1 cellular context compared by ENCODE assay signal in the genomic region with DNA sequence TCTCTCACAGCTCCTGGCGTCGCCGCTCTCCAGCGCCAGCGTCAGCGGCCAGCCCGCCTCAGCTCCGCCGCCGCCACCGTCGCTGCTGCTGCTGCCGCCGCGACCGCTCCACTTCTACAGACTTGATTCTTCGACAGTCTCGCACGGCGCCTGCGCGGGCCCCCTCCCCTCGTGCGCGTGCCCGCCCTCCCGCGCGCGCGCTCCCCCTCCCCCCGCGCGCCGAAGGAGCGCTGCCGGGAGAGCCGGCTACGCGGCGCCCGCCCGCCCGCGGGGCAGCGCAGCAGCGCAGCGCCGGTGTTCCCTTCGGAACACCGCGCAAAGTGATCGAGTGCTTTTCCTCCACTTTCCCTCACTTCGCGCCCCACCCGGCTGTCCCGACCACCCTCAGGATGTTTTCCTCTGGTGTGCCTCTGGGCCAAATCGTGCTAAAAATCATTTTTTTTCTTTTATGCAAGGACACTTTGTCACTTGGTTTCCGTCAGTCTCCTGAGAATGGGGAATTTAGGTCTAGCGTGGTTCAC.
TF ChIP-seq lines count a peak whose summit lies in the region.

TSS of gene IRF2BP2 (minus strand) at position 118 of the 521 bp plus-strand sequence. CDS start 684 bp downstream, outside the sequence.

TF ChIP-seq in GM12878, 131 proteins besides CTCF, POLR2A, EP300 and RAD21 (continued from another document):
- TF ChIP-seq MTA2 (IDR thresholded peaks at IDR 0.05; ENCODE audit: low read depth): no peak
- TF ChIP-seq HDAC6 (IDR thresholded peaks at IDR 0.05; ENCODE audit: unreplicated experiment): peak; percentile 24
- TF ChIP-seq ZNF274 (IDR thresholded peaks at IDR 0.05; ENCODE audit: insufficient read depth, insufficient read length): no peak
- TF ChIP-seq TCF7 (IDR thresholded peaks at IDR 0.05; ENCODE audit: borderline replicate concordance): no peak
- 0 out of 2 replicates have a peak, but pooled peaks have one; percentile 12 for TF ChIP-seq ZBTB33 (IDR thresholded peaks at IDR 0.05)
- peak; percentile 90 for TF ChIP-seq TAF1 (IDR thresholded peaks at IDR 0.05; ENCODE audit: borderline replicate concordance, low read depth, low read length)
- TF ChIP-seq SMAD1 (IDR thresholded peaks at IDR 0.05; ENCODE audit: low read depth, partially characterized antibody): no peak
- 0 out of 2 replicates have a peak, but pooled peaks have one; percentile 23 for TF ChIP-seq LARP7 (IDR thresholded peaks at IDR 0.05)
- no peak for TF ChIP-seq ASH2L (IDR thresholded peaks at IDR 0.05; ENCODE audit: borderline replicate concordance, low read depth)
- TF ChIP-seq NRF1 (conservative IDR thresholded peaks at IDR 0.05; ENCODE audit: low read depth, low read length): peak; percentile 70
- TF ChIP-seq, protein P1, sequence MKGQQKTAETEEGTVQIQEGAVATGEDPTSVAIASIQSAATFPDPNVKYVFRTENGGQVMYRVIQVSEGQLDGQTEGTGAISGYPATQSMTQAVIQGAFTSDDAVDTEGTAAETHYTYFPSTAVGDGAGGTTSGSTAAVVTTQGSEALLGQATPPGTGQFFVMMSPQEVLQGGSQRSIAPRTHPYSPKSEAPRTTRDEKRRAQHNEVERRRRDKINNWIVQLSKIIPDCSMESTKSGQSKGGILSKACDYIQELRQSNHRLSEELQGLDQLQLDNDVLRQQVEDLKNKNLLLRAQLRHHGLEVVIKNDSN (IDR thresholded peaks at IDR 0.05; ENCODE audit: borderline replicate concordance, extremely low read length, insufficient read depth, low read depth, low read length): no peak
- TF ChIP-seq POU2F2 (IDR thresholded peaks at IDR 0.05; ENCODE audit: borderline replicate concordance, low read depth, low read length): peak; percentile 86; the same call in 2 of the 3 replicates
- peak in 1 of 2 experiments; percentile 50; a peak in 3 of 4 replicates for TF ChIP-seq BHLHE40 (IDR thresholded peaks at IDR 0.05; ENCODE audit: borderline replicate concordance in 1 of 2, low read depth in 2 of 2, low read length in 1 of 2)
- 0 out of 2 replicates have a peak, but pooled peaks have one; percentile 6 for TF ChIP-seq POLR2AphosphoS2 (IDR thresholded peaks at IDR 0.05; ENCODE audit: low read depth, low read length)
- no peak for TF ChIP-seq ZNF384 (IDR thresholded peaks at IDR 0.05; ENCODE audit: borderline replicate concordance, low read depth, low read length)
- TF ChIP-seq ETV6 (conservative IDR thresholded peaks at IDR 0.05 in 1 of 2, IDR thresholded peaks at IDR 0.05 in 1 of 2; ENCODE audit: borderline replicate concordance in 1 of 2, low read depth in 1 of 2): no peak
- TF ChIP-seq BACH1 (IDR thresholded peaks at IDR 0.05; ENCODE audit: borderline replicate concordance): peak; percentile 93
- TF ChIP-seq EGR1 (IDR thresholded peaks at IDR 0.05; ENCODE audit: borderline replicate concordance in 1 of 2, low read depth in 2 of 2, low read length in 2 of 2): 0 out of 3 replicates have a peak, but pooled peaks of 1 of the 2 experiments have one; percentile 52
- no peak for TF ChIP-seq KDM1A (IDR thresholded peaks at IDR 0.05; ENCODE audit: borderline replicate concordance)
- TF ChIP-seq STAT3 (IDR thresholded peaks at IDR 0.05; ENCODE audit: low read depth, low read length): no peak
- peak; percentile 18; the same call in 1 of the 2 replicates for TF ChIP-seq PRDM15 (CRISPR knock-in tag; IDR thresholded peaks at IDR 0.05)
- no peak for TF ChIP-seq RFX5 (IDR thresholded peaks at IDR 0.05; ENCODE audit: low read depth, low read length)
- TF ChIP-seq PAX5 (IDR thresholded peaks at IDR 0.05; ENCODE audit: borderline replicate concordance, low read depth, low read length): peak; percentile 27; the same call in 1 of the 2 replicates
- no peak for TF ChIP-seq NR2C2 (IDR thresholded peaks at IDR 0.05; ENCODE audit: borderline replicate concordance, control insufficient read depth, insufficient read length, low read depth)
- peak; percentile 95; the same call in 1 of the 2 replicates for TF ChIP-seq POLR2AphosphoS5 (IDR thresholded peaks at IDR 0.05; ENCODE audit: low read length)
- TF ChIP-seq, protein P2, sequence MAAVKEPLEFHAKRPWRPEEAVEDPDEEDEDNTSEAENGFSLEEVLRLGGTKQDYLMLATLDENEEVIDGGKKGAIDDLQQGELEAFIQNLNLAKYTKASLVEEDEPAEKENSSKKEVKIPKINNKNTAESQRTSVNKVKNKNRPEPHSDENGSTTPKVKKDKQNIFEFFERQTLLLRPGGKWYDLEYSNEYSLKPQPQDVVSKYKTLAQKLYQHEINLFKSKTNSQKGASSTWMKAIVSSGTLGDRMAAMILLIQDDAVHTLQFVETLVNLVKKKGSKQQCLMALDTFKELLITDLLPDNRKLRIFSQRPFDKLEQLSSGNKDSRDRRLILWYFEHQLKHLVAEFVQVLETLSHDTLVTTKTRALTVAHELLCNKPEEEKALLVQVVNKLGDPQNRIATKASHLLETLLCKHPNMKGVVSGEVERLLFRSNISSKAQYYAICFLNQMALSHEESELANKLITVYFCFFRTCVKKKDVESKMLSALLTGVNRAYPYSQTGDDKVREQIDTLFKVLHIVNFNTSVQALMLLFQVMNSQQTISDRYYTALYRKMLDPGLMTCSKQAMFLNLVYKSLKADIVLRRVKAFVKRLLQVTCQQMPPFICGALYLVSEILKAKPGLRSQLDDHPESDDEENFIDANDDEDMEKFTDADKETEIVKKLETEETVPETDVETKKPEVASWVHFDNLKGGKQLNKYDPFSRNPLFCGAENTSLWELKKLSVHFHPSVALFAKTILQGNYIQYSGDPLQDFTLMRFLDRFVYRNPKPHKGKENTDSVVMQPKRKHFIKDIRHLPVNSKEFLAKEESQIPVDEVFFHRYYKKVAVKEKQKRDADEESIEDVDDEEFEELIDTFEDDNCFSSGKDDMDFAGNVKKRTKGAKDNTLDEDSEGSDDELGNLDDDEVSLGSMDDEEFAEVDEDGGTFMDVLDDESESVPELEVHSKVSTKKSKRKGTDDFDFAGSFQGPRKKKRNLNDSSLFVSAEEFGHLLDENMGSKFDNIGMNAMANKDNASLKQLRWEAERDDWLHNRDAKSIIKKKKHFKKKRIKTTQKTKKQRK (IDR thresholded peaks at IDR 0.05; ENCODE audit: low read depth, low read length): no peak
- TF ChIP-seq, protein P3, sequence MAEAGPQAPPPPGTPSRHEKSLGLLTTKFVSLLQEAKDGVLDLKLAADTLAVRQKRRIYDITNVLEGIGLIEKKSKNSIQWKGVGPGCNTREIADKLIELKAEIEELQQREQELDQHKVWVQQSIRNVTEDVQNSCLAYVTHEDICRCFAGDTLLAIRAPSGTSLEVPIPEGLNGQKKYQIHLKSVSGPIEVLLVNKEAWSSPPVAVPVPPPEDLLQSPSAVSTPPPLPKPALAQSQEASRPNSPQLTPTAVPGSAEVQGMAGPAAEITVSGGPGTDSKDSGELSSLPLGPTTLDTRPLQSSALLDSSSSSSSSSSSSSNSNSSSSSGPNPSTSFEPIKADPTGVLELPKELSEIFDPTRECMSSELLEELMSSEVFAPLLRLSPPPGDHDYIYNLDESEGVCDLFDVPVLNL (IDR thresholded peaks at IDR 0.05; ENCODE audit: low read depth, low read length): no peak
- TF ChIP-seq DPF2 (IDR thresholded peaks at IDR 0.05): no peak
- TF ChIP-seq CHD1 (IDR thresholded peaks at IDR 0.05; ENCODE audit: low read depth, low read length): no peak; the same call in 1 of the 2 replicates
- TF ChIP-seq, protein P4, sequence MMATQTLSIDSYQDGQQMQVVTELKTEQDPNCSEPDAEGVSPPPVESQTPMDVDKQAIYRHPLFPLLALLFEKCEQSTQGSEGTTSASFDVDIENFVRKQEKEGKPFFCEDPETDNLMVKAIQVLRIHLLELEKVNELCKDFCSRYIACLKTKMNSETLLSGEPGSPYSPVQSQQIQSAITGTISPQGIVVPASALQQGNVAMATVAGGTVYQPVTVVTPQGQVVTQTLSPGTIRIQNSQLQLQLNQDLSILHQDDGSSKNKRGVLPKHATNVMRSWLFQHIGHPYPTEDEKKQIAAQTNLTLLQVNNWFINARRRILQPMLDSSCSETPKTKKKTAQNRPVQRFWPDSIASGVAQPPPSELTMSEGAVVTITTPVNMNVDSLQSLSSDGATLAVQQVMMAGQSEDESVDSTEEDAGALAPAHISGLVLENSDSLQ (IDR thresholded peaks at IDR 0.05): peak; percentile 52
- TF ChIP-seq BMI1 (IDR thresholded peaks at IDR 0.05; ENCODE audit: borderline replicate concordance): peak; percentile 68; the same call in 1 of the 2 replicates
- 0 out of 2 replicates have a peak, but pooled peaks have one; percentile 41 for TF ChIP-seq MXI1 (IDR thresholded peaks at IDR 0.05; ENCODE audit: low read depth, low read length)
- no peak for TF ChIP-seq ESRRA (IDR thresholded peaks at IDR 0.05; ENCODE audit: low read length)
- TF ChIP-seq TCF3 (IDR thresholded peaks at IDR 0.05; ENCODE audit: borderline replicate concordance, insufficient read depth, low read depth, low read length): peak; percentile 52; the same call in 1 of the 2 replicates
- TF ChIP-seq YY1 (IDR thresholded peaks at IDR 0.05; ENCODE audit: low read depth, low read length): peak; percentile 71
- TF ChIP-seq ZZZ3 (IDR thresholded peaks at IDR 0.05; ENCODE audit: control insufficient read depth, insufficient read length, low read depth): no peak
